8 cellular contexts compared by ENCODE assay signal in genomic region chr19:38831142-38831605, GRCh38. TPM values are rescaled to one million over a fixed set of nuclear protein-coding genes. Genes with fewer than 3 reads are reported as not detected.
DNase-seq lines count a peak whose midpoint lies in the region; ATAC-seq and TF ChIP-seq lines count a peak whose summit lies in the region.

No MANE protein-coding gene starts in this region.

- H3K4ac ChIP-seq in H9 (ENCODE audit: low read depth, low read length), result no peak overlapping the region

- no peak overlapping the region for H3K56ac ChIP-seq in H9 (ENCODE audit: insufficient read length, low read depth, low read length)

- H2AK5ac ChIP-seq in H9 (ENCODE audit: insufficient read length, low read length), result no peak overlapping the region

- H3K27me3 Mint-ChIP-seq in activated naive CD4-positive, alpha-beta T cell treated with anti-CD3 and anti-CD28 coated beads, Interleukin-2, amount 10 ng/mL, durations not matched to agents 7 days and 5 days, result no peaks in the 10 kb centered on the region
- H3K27me3 Mint-ChIP-seq in H9 (ENCODE audit: low read depth), result no peaks in the 10 kb centered on the region
- H3K27me3 Mint-ChIP-seq in activated CD4-positive, alpha-beta memory T cell treated with anti-CD3 and anti-CD28 coated beads, Interleukin-2, amount 10 ng/mL, durations not matched to agents 7 days and 5 days, result no peaks in the 10 kb centered on the region
- no peaks in the 10 kb centered on the region for H3K27me3 Mint-ChIP-seq in natural killer cell treated with Interleukin-12 subunit alpha and Interleukin-12 subunit beta and Interleukin-15 and Interleukin-18, amount 100 ng/mL, for 72 hours

- H2BK15ac ChIP-seq in H9 (ENCODE audit: low read depth, low read length), result no peak overlapping the region

- H2BK12ac ChIP-seq in H9 (ENCODE audit: insufficient read length, low read depth, low read length), result no peak overlapping the region

- H3K4me1 Mint-ChIP-seq in activated naive CD4-positive, alpha-beta T cell treated with anti-CD3 and anti-CD28 coated beads, Interleukin-2, amount 10 ng/mL, durations not matched to agents 7 days and 5 days, result peaks cover 32% of the 10 kb centered on the region
- H3K4me1 Mint-ChIP-seq in H9, result peaks cover 22 to 26% of the 10 kb centered on the region in 2 experiments
- peaks cover 34% of the 10 kb centered on the region for H3K4me1 Mint-ChIP-seq in activated CD4-positive, alpha-beta memory T cell treated with anti-CD3 and anti-CD28 coated beads, Interleukin-2, amount 10 ng/mL, durations not matched to agents 7 days and 5 days
- H3K4me1 Mint-ChIP-seq in natural killer cell treated with Interleukin-12 subunit alpha and Interleukin-12 subunit beta and Interleukin-15 and Interleukin-18, amount 100 ng/mL, for 72 hours (ENCODE audit: low read depth in 2 of 2), result peaks cover 14 to 22% of the 10 kb centered on the region in 2 donors

- H2BK20ac ChIP-seq in H9 (ENCODE audit: low read depth, low read length, poor library complexity, severe bottlenecking), result no peak overlapping the region

- no peak overlapping the region for H3K27ac ChIP-seq in H9 (ENCODE audit: insufficient read length, low read depth, low read length)

- in situ Hi-C loops in KBM-7 (cut with MboI; ENCODE audit: low pct_unique_long_range_greater_than_20kb, low sequenced_read_pairs), result no loop called here

- H3K27me3 ChIP-seq in H9 (ENCODE audit: insufficient read depth, low read length), result no peaks in the 10 kb centered on the region

- H2AFZ ChIP-seq in H9 (ENCODE audit: low read length), result peak overlapping the region; percentile 11

- no peak overlapping the region for H4K5ac ChIP-seq in H9 (ENCODE audit: insufficient read length, low read depth, low read length)

- no peaks in the 10 kb centered on the region for H3K79me1 ChIP-seq in H9 (ENCODE audit: insufficient read depth, low read depth, low read length, poor library complexity, severe bottlenecking)

- CTCF ChIA-PET in activated naive CD4-positive, alpha-beta T cell treated with anti-CD3 and anti-CD28 coated beads, Interleukin-2, amount 10 ng/mL, durations not matched to agents 7 days and 5 days (lab: Charles Lee), result interaction anchor here (0.5 to 1.0 kb wide), 2 partner anchors 38 to 73 kb away, joined by 3 to 4 read pairs; no protein-coding TSS in a partner anchor
- CTCF ChIA-PET in activated CD4-positive, alpha-beta memory T cell treated with anti-CD3 and anti-CD28 coated beads, Interleukin-2, amount 10 ng/mL, durations not matched to agents 7 days and 5 days (lab: Charles Lee), result interaction anchor here (0.7 to 2.3 kb wide), 9 partner anchors 9 to 428 kb away, joined by 3 to 15 read pairs (median 10); partner anchors contain the start of genes FAM98C, MRPS12, NFKBIB and SARS2

- no peak overlapping the region for H2BK5ac ChIP-seq in H9 (ENCODE audit: insufficient read length, low read length)

- POLR2A ChIA-PET in activated CD4-positive, alpha-beta memory T cell treated with anti-CD3 and anti-CD28 coated beads, Interleukin-2, amount 10 ng/mL, durations not matched to agents 7 days and 5 days (lab: Charles Lee), result interaction anchor here (0.8 to 4.6 kb wide), 13 partner anchors 9 to 457 kb away, joined by 3 to 34 read pairs (median 6); partner anchors contain the start of genes NFKBIB, PSMD8 and RINL

- H3K4me3 Mint-ChIP-seq in activated naive CD4-positive, alpha-beta T cell treated with anti-CD3 and anti-CD28 coated beads, Interleukin-2, amount 10 ng/mL, durations not matched to agents 7 days and 5 days, result peak overlapping the region; percentile 81
- H3K4me3 Mint-ChIP-seq in H9, result peak overlapping the region; percentile 69 to 80
- peak overlapping the region; percentile 85 for H3K4me3 Mint-ChIP-seq in activated CD4-positive, alpha-beta memory T cell treated with anti-CD3 and anti-CD28 coated beads, Interleukin-2, amount 10 ng/mL, durations not matched to agents 7 days and 5 days
- peak overlapping the region; percentile 85 for H3K4me3 Mint-ChIP-seq in natural killer cell treated with Interleukin-12 subunit alpha and Interleukin-12 subunit beta and Interleukin-15 and Interleukin-18, amount 100 ng/mL, for 72 hours

- peak overlapping the region; percentile 96 for H3K14ac ChIP-seq in H9 (ENCODE audit: insufficient read depth, low read length)

- H3K4me1 ChIP-seq in H9 (ENCODE audit: insufficient read depth, low read length), result peaks cover 2% of the 10 kb centered on the region; the same call in 1 of the 2 replicates

- peaks cover 8% of the 10 kb centered on the region for H3K23me2 ChIP-seq in H9 (ENCODE audit: insufficient read length, low read depth, low read length, poor library complexity, severe bottlenecking)

- H3K36me3 Mint-ChIP-seq in activated naive CD4-positive, alpha-beta T cell treated with anti-CD3 and anti-CD28 coated beads, Interleukin-2, amount 10 ng/mL, durations not matched to agents 7 days and 5 days, result peaks cover 41% of the 10 kb centered on the region
- peaks cover 23 to 57% (median 35%) of the 10 kb centered on the region in 3 experiments for H3K36me3 Mint-ChIP-seq in H9 (ENCODE audit: insufficient read depth in 1 of 3, low read depth in 3 of 3)
- H3K36me3 Mint-ChIP-seq in activated CD4-positive, alpha-beta memory T cell treated with anti-CD3 and anti-CD28 coated beads, Interleukin-2, amount 10 ng/mL, durations not matched to agents 7 days and 5 days (ENCODE audit: low read depth), result peaks cover 42% of the 10 kb centered on the region
- H3K36me3 Mint-ChIP-seq in natural killer cell treated with Interleukin-12 subunit alpha and Interleukin-12 subunit beta and Interleukin-15 and Interleukin-18, amount 100 ng/mL, for 72 hours, result no peaks in the 10 kb centered on the region

- no peak overlapping the region for H3K23ac ChIP-seq in H9 (ENCODE audit: insufficient read length, low read depth, low read length)

- peak overlapping the region; percentile 85 for H3K4me2 ChIP-seq in H9 (ENCODE audit: insufficient read depth, insufficient read length, low read length)

- no peaks in the 10 kb centered on the region for H3K9me3 ChIP-seq in H9 (ENCODE audit: control insufficient read depth, low read depth, low read length)

- ATAC-seq in natural killer cell treated with Interleukin-12 subunit alpha and Interleukin-12 subunit beta and Interleukin-15 and Interleukin-18, amount 100 ng/mL, for 72 hours, result peak; percentile 81

- H3T11ph ChIP-seq in H9 (ENCODE audit: low read length), result no peak overlapping the region

- no CpG with 5 or more reads among the region's 16 CpGs for WGBS in H9 (ENCODE audit: extremely low coverage, insufficient read length, low lambda C conversion rate)

- H4K8ac ChIP-seq in H9 (replicated peaks; ENCODE audit: insufficient read length, low read depth, low read length), result no peak overlapping the region

- no peak overlapping the region for H4K91ac ChIP-seq in H9 (ENCODE audit: insufficient read length, low read depth, low read length)

- no peak for TF ChIP-seq CTCF in H9 (conservative IDR thresholded peaks at IDR 0.05)

- DNase-seq in activated naive CD4-positive, alpha-beta T cell treated with anti-CD3 and anti-CD28 coated beads, Interleukin-2, amount 10 ng/mL, durations not matched to agents 7 days and 5 days, result peak; percentile 49
- no peak for DNase-seq in activated naive CD4-positive, alpha-beta T cell treated with anti-CD3 and anti-CD28 coated beads, Interleukin-2, amount 50 U/mL, for 16 hours
- DNase-seq in H9 (peak; percentile 56), LHCN-M2 (ENCODE audit: low read depth) (peak; percentile 89), fibroblast of the conjunctiva (ENCODE audit: low read depth) (peak; percentile 73), KBM-7 (no peak)
- DNase-seq in activated CD4-positive, alpha-beta memory T cell treated with anti-CD3 and anti-CD28 coated beads, Interleukin-2, amount 10 ng/mL, durations not matched to agents 7 days and 5 days, result no peak
- peak; percentile 83 for DNase-seq in natural killer cell treated with Interleukin-12 subunit alpha and Interleukin-12 subunit beta and Interleukin-15 and Interleukin-18, amount 100 ng/mL, for 72 hours (ENCODE audit: low spot score)

- H3K27ac Mint-ChIP-seq in activated naive CD4-positive, alpha-beta T cell treated with anti-CD3 and anti-CD28 coated beads, Interleukin-2, amount 10 ng/mL, durations not matched to agents 7 days and 5 days, result peak overlapping the region; percentile 94
- peak overlapping the region; percentile 16 to 81 (median 29); a peak in 3 of 7 replicates for H3K27ac Mint-ChIP-seq in H9
- H3K27ac Mint-ChIP-seq in activated CD4-positive, alpha-beta memory T cell treated with anti-CD3 and anti-CD28 coated beads, Interleukin-2, amount 10 ng/mL, durations not matched to agents 7 days and 5 days, result peak overlapping the region; percentile 80
- peak overlapping the region; percentile 82 to 99 for H3K27ac Mint-ChIP-seq in natural killer cell treated with Interleukin-12 subunit alpha and Interleukin-12 subunit beta and Interleukin-15 and Interleukin-18, amount 100 ng/mL, for 72 hours

- 0 out of 2 replicates have a peak, but pooled peaks cover 2% of the 10 kb centered on the region for H3K79me2 ChIP-seq in H9 (ENCODE audit: insufficient read depth, low read length)

- peak overlapping the region; percentile 50 for H3K9ac ChIP-seq in H9 (ENCODE audit: extremely low read depth, insufficient read length, low read length)

- no peak overlapping the region for H2BK120ac ChIP-seq in H9 (ENCODE audit: low read depth, low read length, poor library complexity, severe bottlenecking)

- H3K18ac ChIP-seq in H9 (ENCODE audit: insufficient read length, low read depth, low read length), result peak overlapping the region; percentile 56

- no peaks in the 10 kb centered on the region for H4K20me1 ChIP-seq in H9 (ENCODE audit: control insufficient read depth, insufficient read depth, insufficient read length)

- H3K9me3 Mint-ChIP-seq in activated naive CD4-positive, alpha-beta T cell treated with anti-CD3 and anti-CD28 coated beads, Interleukin-2, amount 10 ng/mL, durations not matched to agents 7 days and 5 days, result no peaks in the 10 kb centered on the region
- H3K9me3 Mint-ChIP-seq in H9, result no peaks in the 10 kb centered on the region; a peak in 1 of 5 replicates
- H3K9me3 Mint-ChIP-seq in activated CD4-positive, alpha-beta memory T cell treated with anti-CD3 and anti-CD28 coated beads, Interleukin-2, amount 10 ng/mL, durations not matched to agents 7 days and 5 days, result no peaks in the 10 kb centered on the region
- no peaks in the 10 kb centered on the region for H3K9me3 Mint-ChIP-seq in natural killer cell treated with Interleukin-12 subunit alpha and Interleukin-12 subunit beta and Interleukin-15 and Interleukin-18, amount 100 ng/mL, for 72 hours

RNA-seq across cellular contexts. Expression of gene ECH1, which starts 0.4 kb away (rescaled TPM):
- 141 and 145 TPM in 2 replicates for total RNA-seq in H9 (2021)
- total RNA-seq in LHCN-M2 (2014; rRNA removed), result 28.7 and 41.0 TPM in 2 replicates
- 142 TPM for polyA plus RNA-seq in LHCN-M2 (2012)
- 100 to 1,000 TPM; 188 to 195 TPM for total RNA-seq in activated CD4-positive, alpha-beta memory T cell treated with anti-CD3 and anti-CD28 coated beads, Interleukin-2, amount 10 ng/mL, durations not matched to agents 7 days and 5 days
- total RNA-seq in natural killer cell treated with Interleukin-12 subunit alpha and Interleukin-12 subunit beta and Interleukin-15 and Interleukin-18, amount 100 ng/mL, for 72 hours, result 100 to 1,000 TPM; 104 to 163 TPM

RNA-seq across cellular contexts. Expression of gene LGALS4, which starts 18.4 kb away (rescaled TPM):
- total RNA-seq in H9 (2021) (0.37 and 0.68 TPM in 2 replicates), LHCN-M2 (2014; rRNA removed) (not detected in 2 replicates)
- 0.15 TPM for polyA plus RNA-seq in LHCN-M2 (2012)
- total RNA-seq in activated CD4-positive, alpha-beta memory T cell treated with anti-CD3 and anti-CD28 coated beads, Interleukin-2, amount 10 ng/mL, durations not matched to agents 7 days and 5 days, result under 1 TPM; 0.81 to 0.93 TPM
- total RNA-seq in natural killer cell treated with Interleukin-12 subunit alpha and Interleukin-12 subunit beta and Interleukin-15 and Interleukin-18, amount 100 ng/mL, for 72 hours, result 1 to 10 TPM; 1.6 to 1.7 TPM

RNA-seq across cellular contexts. Expression of gene HNRNPL, which starts 18.6 kb away (rescaled TPM):
- total RNA-seq in H9 (2021) (704 and 710 TPM in 2 replicates), LHCN-M2 (2014; rRNA removed) (289 and 297 TPM in 2 replicates)
- polyA plus RNA-seq in LHCN-M2 (2012), result 335 TPM
- 100 to 1,000 TPM; 457 to 464 TPM for total RNA-seq in activated CD4-positive, alpha-beta memory T cell treated with anti-CD3 and anti-CD28 coated beads, Interleukin-2, amount 10 ng/mL, durations not matched to agents 7 days and 5 days
- 100 to 1,000 TPM; 559 to 561 TPM for total RNA-seq in natural killer cell treated with Interleukin-12 subunit alpha and Interleukin-12 subunit beta and Interleukin-15 and Interleukin-18, amount 100 ng/mL, for 72 hours

RNA-seq across cellular contexts. Expression of gene LGALS7B, which starts 42.2 kb away (rescaled TPM):
- total RNA-seq in H9 (2021) (0.90 and 1.4 TPM in 2 replicates), LHCN-M2 (2014; rRNA removed) (not detected in 2 replicates)
- not detected for polyA plus RNA-seq in LHCN-M2 (2012)
- total RNA-seq in activated CD4-positive, alpha-beta memory T cell treated with anti-CD3 and anti-CD28 coated beads, Interleukin-2, amount 10 ng/mL, durations not matched to agents 7 days and 5 days, result not detected
- not detected for total RNA-seq in natural killer cell treated with Interleukin-12 subunit alpha and Interleukin-12 subunit beta and Interleukin-15 and Interleukin-18, amount 100 ng/mL, for 72 hours

RNA-seq across cellular contexts. Expression of gene RINL, which starts 46.9 kb away (rescaled TPM):
- total RNA-seq in H9 (2021) (6.4 and 7.3 TPM in 2 replicates), LHCN-M2 (2014; rRNA removed) (0.34 TPM in 1 of 2 replicates, not detected in the other)
- 0.11 TPM for polyA plus RNA-seq in LHCN-M2 (2012)
- total RNA-seq in activated CD4-positive, alpha-beta memory T cell treated with anti-CD3 and anti-CD28 coated beads, Interleukin-2, amount 10 ng/mL, durations not matched to agents 7 days and 5 days, result 10 to 100 TPM; 79.9 to 82.2 TPM
- total RNA-seq in natural killer cell treated with Interleukin-12 subunit alpha and Interleukin-12 subunit beta and Interleukin-15 and Interleukin-18, amount 100 ng/mL, for 72 hours, result 10 to 100 TPM; 58.1 to 63.8 TPM

Comparison
In these comparisons a context has a peak if more than half of its experiments do, and no peak if none do; other contexts are left out.
1. DNase-seq: peak in activated naive CD4-positive, alpha-beta T cell treated with anti-CD3 and anti-CD28 coated beads, Interleukin-2, amount 10 ng/mL, durations not matched to agents 7 days and 5 days (single experiment), H9 (single experiment), LHCN-M2 (single experiment), fibroblast of the conjunctiva (single experiment) and natural killer cell treated with Interleukin-12 subunit alpha and Interleukin-12 subunit beta and Interleukin-15 and Interleukin-18, amount 100 ng/mL, for 72 hours (single experiment); none in activated naive CD4-positive, alpha-beta T cell treated with anti-CD3 and anti-CD28 coated beads, Interleukin-2, amount 50 U/mL, for 16 hours (single experiment), activated CD4-positive, alpha-beta memory T cell treated with anti-CD3 and anti-CD28 coated beads, Interleukin-2, amount 10 ng/mL, durations not matched to agents 7 days and 5 days (single experiment) and KBM-7 (single experiment).
2. H3K27ac Mint-ChIP-seq: peak in every context shown above with its lines; median percentile 94 in activated naive CD4-positive, alpha-beta T cell treated with anti-CD3 and anti-CD28 coated beads, Interleukin-2, amount 10 ng/mL, durations not matched to agents 7 days and 5 days; 90 in natural killer cell treated with Interleukin-12 subunit alpha and Interleukin-12 subunit beta and Interleukin-15 and Interleukin-18, amount 100 ng/mL, for 72 hours; 80 in activated CD4-positive, alpha-beta memory T cell treated with anti-CD3 and anti-CD28 coated beads, Interleukin-2, amount 10 ng/mL, durations not matched to agents 7 days and 5 days; 29 in H9.
3. Peak in every context shown above with its lines, with median percentiles within 50 percentile points of each other: H3K4me3 Mint-ChIP-seq.